Comparison of ENCODE assay signal across 20 cellular contexts in the genomic region with DNA sequence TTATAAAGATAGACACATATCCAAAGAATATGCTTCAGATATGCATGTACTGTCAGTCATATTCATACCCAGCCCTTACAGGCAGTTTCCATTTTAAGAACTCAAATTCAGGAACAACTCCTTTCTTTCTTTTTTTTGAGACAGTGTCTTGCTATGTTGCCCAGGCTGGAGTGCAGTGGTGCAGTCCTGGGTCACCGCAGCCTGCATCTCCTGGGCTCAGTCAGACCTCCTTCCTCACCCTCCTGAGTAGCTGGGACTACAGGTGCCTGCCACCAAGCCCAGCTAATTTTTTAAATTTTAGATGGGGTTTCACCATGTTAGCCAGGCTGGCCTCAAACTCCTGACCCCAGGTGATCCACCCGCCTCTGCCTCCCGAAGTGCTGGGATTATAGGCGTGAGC.
"Had no signal": no experiment of that assay in that cellular context is flagged by ENCODE, and none has a peak within 500 bp of the region (broad histone marks: within the 10 kb centered on the region; RNA-seq: fewer than 3 reads in every experiment).

No MANE protein-coding gene starts in this region.

- H3K27me3 ChIP-seq: SJSA1 had no signal

- DNase-seq: IMR-90, Kasumi-1, MM.1S, NCI-H1092 treated with DMSO at 0.1 percent for 48 hours, NCI-H1436, NCI-H187, NCI-H2029, NCI-H2081 treated with DMSO at 0.1 percent for 48 hours, NCI-H2171, NCI-H446, NCI-H510A, NCI-H524 treated with DMSO at 0.1 percent for 48 hours, NCI-H69, NCI-H774, Right ventricle myocardium superior, RPMI8226, SIG-M5 had no signal

- H3K36me3 ChIP-seq: SJSA1 had no signal

- H3K4me3 ChIP-seq: K562, SJSA1, SK-N-MC had no signal
